ENCODE assay signal across 9 cellular contexts in genomic region chr20:63032861-63033634, GRCh38. TPM values are rescaled to one million over a fixed set of nuclear protein-coding genes. Genes with fewer than 3 reads are reported as not detected.
DNase-seq lines count a peak whose midpoint lies in the region; ATAC-seq and TF ChIP-seq lines count a peak whose summit lies in the region.
"Had no signal": no experiment of that assay in that cellular context is flagged by ENCODE, and none has a peak within 500 bp of the region (broad histone marks: within the 10 kb centered on the region; RNA-seq: fewer than 3 reads in every experiment).

No MANE protein-coding gene starts in this region.

- H3K9me3 ChIP-seq in osteoblast (ENCODE audit: low read depth, low read length) = no peaks in the 10 kb centered on the region

- no peak for TF ChIP-seq CTCF in osteoblast (IDR thresholded peaks at IDR 0.05; ENCODE audit: extremely low read depth, low read depth, low read length)

- H4K20me1 ChIP-seq in osteoblast (ENCODE audit: insufficient read depth, low read length) = no peaks in the 10 kb centered on the region

- intact Hi-C loops in activated CD4-positive, alpha-beta T cell treated with anti-CD3 and anti-CD28 coated beads, Interleukin-2, amount 10 ng/mL, durations not matched to agents 24 days and 14 days (cut with micrococcal nuclease) = no loop called here
- intact Hi-C loops in activated T-helper 1 cell treated with anti-CD3 and anti-CD28 coated beads, Interleukin-12 subunit alpha, Interleukin-12 subunit beta, Interleukin-2, Interleukin-4 antibody, amounts not matched to agents 30 ng/mL and 10 ng/mL and 1 ng/mL, durations not matched to agents 14 hours and 24 hours and 36 hours (cut with micrococcal nuclease) = no loop called here

- no peaks in the 10 kb centered on the region for H3K36me3 ChIP-seq in osteoblast (ENCODE audit: insufficient read depth, low read length)

- no peaks in the 10 kb centered on the region for H3K9me3 Mint-ChIP-seq in activated CD4-positive, alpha-beta T cell treated with anti-CD3 and anti-CD28 coated beads, Interleukin-2, amount 10 ng/mL, durations not matched to agents 24 days and 14 days
- H3K9me3 Mint-ChIP-seq in activated T-helper 1 cell treated with anti-CD3 and anti-CD28 coated beads, Interleukin-12 subunit alpha, Interleukin-12 subunit beta, Interleukin-2, Interleukin-4 antibody, amounts not matched to agents 30 ng/mL and 10 ng/mL and 1 ng/mL, durations not matched to agents 14 hours and 24 hours and 36 hours = no peaks in the 10 kb centered on the region

- peaks cover 21% of the 10 kb centered on the region for H3K27me3 Mint-ChIP-seq in activated CD4-positive, alpha-beta T cell treated with anti-CD3 and anti-CD28 coated beads, Interleukin-2, amount 10 ng/mL, durations not matched to agents 24 days and 14 days
- peaks cover 7% of the 10 kb centered on the region for H3K27me3 Mint-ChIP-seq in activated T-helper 1 cell treated with anti-CD3 and anti-CD28 coated beads, Interleukin-12 subunit alpha, Interleukin-12 subunit beta, Interleukin-2, Interleukin-4 antibody, amounts not matched to agents 30 ng/mL and 10 ng/mL and 1 ng/mL, durations not matched to agents 14 hours and 24 hours and 36 hours (ENCODE audit: insufficient read depth)

- H3K27ac ChIP-seq in osteoblast (ENCODE audit: low read depth, low read length) = no peak overlapping the region

- no peaks in the 10 kb centered on the region for H3K4me1 ChIP-seq in osteoblast (ENCODE audit: insufficient read depth, low read length)

- H2AFZ ChIP-seq in osteoblast (ENCODE audit: low read length) = no peak overlapping the region

- peaks cover 5% of the 10 kb centered on the region for H3K4me1 Mint-ChIP-seq in activated CD4-positive, alpha-beta T cell treated with anti-CD3 and anti-CD28 coated beads, Interleukin-2, amount 10 ng/mL, durations not matched to agents 24 days and 14 days
- peaks cover 7% of the 10 kb centered on the region for H3K4me1 Mint-ChIP-seq in activated T-helper 1 cell treated with anti-CD3 and anti-CD28 coated beads, Interleukin-12 subunit alpha, Interleukin-12 subunit beta, Interleukin-2, Interleukin-4 antibody, amounts not matched to agents 30 ng/mL and 10 ng/mL and 1 ng/mL, durations not matched to agents 14 hours and 24 hours and 36 hours (ENCODE audit: low read depth)

- peak overlapping the region; percentile 73 for H3K4me3 Mint-ChIP-seq in activated CD4-positive, alpha-beta T cell treated with anti-CD3 and anti-CD28 coated beads, Interleukin-2, amount 10 ng/mL, durations not matched to agents 24 days and 14 days
- H3K4me3 Mint-ChIP-seq in activated T-helper 1 cell treated with anti-CD3 and anti-CD28 coated beads, Interleukin-12 subunit alpha, Interleukin-12 subunit beta, Interleukin-2, Interleukin-4 antibody, amounts not matched to agents 30 ng/mL and 10 ng/mL and 1 ng/mL, durations not matched to agents 14 hours and 24 hours and 36 hours = peak overlapping the region; percentile 55

- no peak overlapping the region for H3K4me3 ChIP-seq in osteoblast (ENCODE audit: insufficient read depth, low read length)

- peak; percentile 53 for ATAC-seq in HG02759 (IDR thresholded peaks at IDR 0.05; ENCODE audit: unreplicated experiment)

- H3K4me2 ChIP-seq in osteoblast (ENCODE audit: insufficient read depth, low read length) = no peak overlapping the region

- no peak overlapping the region for H3K27ac Mint-ChIP-seq in activated CD4-positive, alpha-beta T cell treated with anti-CD3 and anti-CD28 coated beads, Interleukin-2, amount 10 ng/mL, durations not matched to agents 24 days and 14 days
- H3K27ac Mint-ChIP-seq in activated T-helper 1 cell treated with anti-CD3 and anti-CD28 coated beads, Interleukin-12 subunit alpha, Interleukin-12 subunit beta, Interleukin-2, Interleukin-4 antibody, amounts not matched to agents 30 ng/mL and 10 ng/mL and 1 ng/mL, durations not matched to agents 14 hours and 24 hours and 36 hours = no peak overlapping the region

- DNase-seq in activated CD4-positive, alpha-beta T cell treated with anti-CD3 and anti-CD28 coated beads, Interleukin-2, amount 10 ng/mL, durations not matched to agents 24 days and 14 days = peak; percentile 63
- no peak for DNase-seq in activated CD4-positive, alpha-beta T cell treated with anti-CD3 and anti-CD28 coated beads for 1 hour
- DNase-seq in activated T-helper 1 cell treated with anti-CD3 and anti-CD28 coated beads, Interleukin-12 subunit alpha, Interleukin-12 subunit beta, Interleukin-2, Interleukin-4 antibody, amounts not matched to agents 30 ng/mL and 10 ng/mL and 1 ng/mL, durations not matched to agents 14 hours and 24 hours and 36 hours (ENCODE audit: low spot score) = no peak
- DNase-seq in osteoblast (ENCODE audit: insufficient read length, low spot score, missing footprints) (peak; percentile 93), kidney glomerular epithelial cell (lab: John Stamatoyannopoulos, UW) (no peak), A172 (ENCODE audit: low spot score) (no peak), hepatic stellate cell (ENCODE audit: low spot score) (no peak)

- H3K27me3 ChIP-seq in osteoblast (ENCODE audit: insufficient read depth, low read length) = peaks cover 49% of the 10 kb centered on the region

- no peaks in the 10 kb centered on the region for H3K36me3 Mint-ChIP-seq in activated CD4-positive, alpha-beta T cell treated with anti-CD3 and anti-CD28 coated beads, Interleukin-2, amount 10 ng/mL, durations not matched to agents 24 days and 14 days (ENCODE audit: low read depth)
- H3K36me3 Mint-ChIP-seq in activated T-helper 1 cell treated with anti-CD3 and anti-CD28 coated beads, Interleukin-12 subunit alpha, Interleukin-12 subunit beta, Interleukin-2, Interleukin-4 antibody, amounts not matched to agents 30 ng/mL and 10 ng/mL and 1 ng/mL, durations not matched to agents 14 hours and 24 hours and 36 hours (ENCODE audit: low read depth) = no peaks in the 10 kb centered on the region

- H3K79me2 ChIP-seq in osteoblast (ENCODE audit: insufficient read depth, low read length) = no peaks in the 10 kb centered on the region

RNA-seq across cellular contexts. Expression of gene BHLHE23, which starts 26.3 kb away (rescaled TPM):
- total RNA-seq in activated CD4-positive, alpha-beta T cell treated with anti-CD3 and anti-CD28 coated beads, Interleukin-2, amount 10 ng/mL, durations not matched to agents 24 days and 14 days = not detected in 2 replicates
- total RNA-seq in activated T-helper 1 cell treated with anti-CD3 and anti-CD28 coated beads, Interleukin-12 subunit alpha, Interleukin-12 subunit beta, Interleukin-2, Interleukin-4 antibody, amounts not matched to agents 30 ng/mL and 10 ng/mL and 1 ng/mL, durations not matched to agents 14 hours and 24 hours and 36 hours = not detected in 2 replicates
- total RNA-seq in osteoblast = not detected in 2 replicates
- not detected in 2 replicates for total RNA-seq in A172 (2014; rRNA removed; shearing (Covaris generic))
- total RNA-seq: subcutaneous adipose tissue had no signal

Comparison
In these comparisons a context has a peak if more than half of its experiments do, and no peak if none do; other contexts are left out.
1. DNase-seq: peak in activated CD4-positive, alpha-beta T cell treated with anti-CD3 and anti-CD28 coated beads, Interleukin-2, amount 10 ng/mL, durations not matched to agents 24 days and 14 days (single experiment) and osteoblast (single experiment); none in activated CD4-positive, alpha-beta T cell treated with anti-CD3 and anti-CD28 coated beads for 1 hour (single experiment), activated T-helper 1 cell treated with anti-CD3 and anti-CD28 coated beads, Interleukin-12 subunit alpha, Interleukin-12 subunit beta, Interleukin-2, Interleukin-4 antibody, amounts not matched to agents 30 ng/mL and 10 ng/mL and 1 ng/mL, durations not matched to agents 14 hours and 24 hours and 36 hours (single experiment), kidney glomerular epithelial cell (single experiment), A172 (single experiment) and hepatic stellate cell (single experiment).